Comparison of ENCODE assay signal across 8 cellular contexts in the genomic region with DNA sequence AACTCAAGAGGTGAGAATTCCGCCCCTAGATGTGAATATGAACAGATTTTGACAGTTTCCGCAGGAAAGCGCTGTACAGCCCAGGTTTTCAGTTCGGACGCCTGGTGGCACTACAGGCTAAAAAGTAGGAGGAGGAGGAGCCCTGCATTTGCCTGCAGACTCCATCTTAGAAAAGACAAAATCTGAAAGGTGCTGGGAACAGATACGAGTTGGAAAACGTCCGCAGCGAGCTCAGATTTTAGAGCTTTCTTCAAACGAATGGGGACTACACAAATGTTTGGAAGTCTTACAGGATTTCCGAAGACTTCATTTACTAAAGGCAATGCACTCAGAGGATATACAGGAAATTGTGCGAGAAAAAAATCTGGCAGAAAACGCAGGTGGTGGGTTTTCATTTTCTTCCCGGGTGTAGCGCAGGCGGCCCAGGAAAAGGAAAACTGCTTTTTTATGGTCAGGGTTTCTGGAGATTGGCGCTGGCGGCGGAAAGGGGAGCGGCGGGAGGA. TPM values are rescaled to one million over a fixed set of nuclear protein-coding genes. Genes with fewer than 3 reads are reported as not detected.
DNase-seq lines count a peak whose midpoint lies in the region; ATAC-seq and TF ChIP-seq lines count a peak whose summit lies in the region.

No MANE protein-coding gene starts in this region.

- peak overlapping the region; percentile 74 for H3K4me3 Mint-ChIP-seq in activated B cell treated with CpG ODN at 0.5 μM for 24 hours

- TF ChIP-seq CTCF in GM10248 (IDR thresholded peaks at IDR 0.05; ENCODE audit: control extremely low read depth, extremely low read depth, low read depth, missing control alignments) (peak; percentile 19), activated B cell treated with CpG ODN at 0.5 μM for 24 hours (IDR thresholded peaks at IDR 0.05) (no peak)

- POLR2A ChIA-PET in GM10248 (lab: Yijun Ruan, JAX) (no interaction called here), activated B cell treated with CpG ODN at 0.5 μM for 24 hours (lab: Charles Lee) (interaction anchor here (0.6 kb wide), 1 partner anchor 10 kb away, joined by 3 read pairs; a partner anchor contains a TSS)

- CTCF ChIA-PET in GM10248 (lab: Yijun Ruan, JAX): no interaction called here
- CTCF ChIA-PET in activated B cell treated with CpG ODN at 0.5 μM for 24 hours (lab: Charles Lee): no interaction called here

- no peak for ATAC-seq in activated B cell treated with CpG ODN at 0.5 μM for 24 hours (ENCODE audit: low read depth)
- no peak for ATAC-seq in stimulated activated naive CD8-positive, alpha-beta T cell treated with anti-CD3 and anti-CD28 coated beads, Interleukin-15, Interleukin-2, amounts not matched to agents 100 U/mL and 50 U/mL, for 24 hours
- no peak for ATAC-seq in GM18867 (IDR thresholded peaks at IDR 0.05; ENCODE audit: unreplicated experiment)
- ATAC-seq in HG03025 (IDR thresholded peaks at IDR 0.05; ENCODE audit: low FRiP score, unreplicated experiment): no peak

- no peak overlapping the region for H3K27ac Mint-ChIP-seq in activated B cell treated with CpG ODN at 0.5 μM for 24 hours

- H3K9me3 Mint-ChIP-seq in activated B cell treated with CpG ODN at 0.5 μM for 24 hours: peaks cover 2% of the 10 kb centered on the region

- peaks cover 6% of the 10 kb centered on the region for H3K4me1 Mint-ChIP-seq in activated B cell treated with CpG ODN at 0.5 μM for 24 hours

- peaks cover 8% of the 10 kb centered on the region for H3K27me3 Mint-ChIP-seq in activated B cell treated with CpG ODN at 0.5 μM for 24 hours

- DNase-seq in GM10248 (ENCODE audit: extremely low spot score) (no peak), NCI-H1417 treated with DMSO at 0.1 percent for 48 hours (lab: John Stamatoyannopoulos, UW) (peak; percentile 37), activated B cell treated with CpG ODN at 0.5 μM for 24 hours (no peak), lung microvascular endothelial cell (ENCODE audit: low read depth in 2 of 2) (peak; percentile 45 to 60)
- peak; percentile 6 for DNase-seq in effector CD8-positive, alpha-beta T cell (lab: John Stamatoyannopoulos, UW)
- DNase-seq in stimulated activated naive CD8-positive, alpha-beta T cell treated with anti-CD3 and anti-CD28 coated beads, Interleukin-15, Interleukin-2, amounts not matched to agents 100 U/mL and 50 U/mL, for 24 hours: peak; percentile 16

- H3K36me3 Mint-ChIP-seq in activated B cell treated with CpG ODN at 0.5 μM for 24 hours (ENCODE audit: low read depth): no peaks in the 10 kb centered on the region

- intact Hi-C loops in activated B cell treated with CpG ODN at 0.5 μM for 24 hours (cut with micrococcal nuclease): no loop called here

RNA-seq across cellular contexts. Expression of a gene that starts 9.9 kb away (rescaled TPM):
- total RNA-seq in activated B cell treated with CpG ODN at 0.5 μM for 24 hours (not detected in 2 replicates), lung microvascular endothelial cell (1.3 and 2.2 TPM in 2 replicates)

RNA-seq across cellular contexts. Expression of a gene that starts 15.7 kb away (rescaled TPM):
- total RNA-seq in activated B cell treated with CpG ODN at 0.5 μM for 24 hours (0.07 TPM in 1 of 2 replicates, not detected in the other), lung microvascular endothelial cell (0.22 and 0.60 TPM in 2 replicates)

RNA-seq across cellular contexts. Expression of a gene that starts 33.4 kb away (rescaled TPM):
- total RNA-seq in activated B cell treated with CpG ODN at 0.5 μM for 24 hours (not detected in 2 replicates), lung microvascular endothelial cell (not detected in 2 replicates)

RNA-seq across cellular contexts. Expression of a gene that starts 37.1 kb away (rescaled TPM):
- total RNA-seq in activated B cell treated with CpG ODN at 0.5 μM for 24 hours (not detected in 2 replicates), lung microvascular endothelial cell (0.20 and 0.22 TPM in 2 replicates)

RNA-seq across cellular contexts. Expression of a gene that starts 50.5 kb away (rescaled TPM):
- total RNA-seq in activated B cell treated with CpG ODN at 0.5 μM for 24 hours (not detected in 2 replicates), lung microvascular endothelial cell (0.87 and 1.8 TPM in 2 replicates)

Comparison
In these comparisons a context has a peak if more than half of its experiments do, and no peak if none do; other contexts are left out.
1. DNase-seq: peak in NCI-H1417 treated with DMSO at 0.1 percent for 48 hours (single experiment), effector CD8-positive, alpha-beta T cell (single experiment), lung microvascular endothelial cell (2 of 2) and stimulated activated naive CD8-positive, alpha-beta T cell treated with anti-CD3 and anti-CD28 coated beads, Interleukin-15, Interleukin-2, amounts not matched to agents 100 U/mL and 50 U/mL, for 24 hours (single experiment); none in GM10248 (single experiment) and activated B cell treated with CpG ODN at 0.5 μM for 24 hours (single experiment).